1 cellular context compared by ENCODE assay signal in genomic region chr2:219002395-219003266, GRCh38.
TF ChIP-seq lines count a peak whose summit lies in the region.

No MANE protein-coding gene starts in this region.

TF ChIP-seq in HepG2, 621 proteins besides CTCF, POLR2A, EP300 and RAD21 (continued from another document and continues in another):
- TF ChIP-seq, protein P1, sequence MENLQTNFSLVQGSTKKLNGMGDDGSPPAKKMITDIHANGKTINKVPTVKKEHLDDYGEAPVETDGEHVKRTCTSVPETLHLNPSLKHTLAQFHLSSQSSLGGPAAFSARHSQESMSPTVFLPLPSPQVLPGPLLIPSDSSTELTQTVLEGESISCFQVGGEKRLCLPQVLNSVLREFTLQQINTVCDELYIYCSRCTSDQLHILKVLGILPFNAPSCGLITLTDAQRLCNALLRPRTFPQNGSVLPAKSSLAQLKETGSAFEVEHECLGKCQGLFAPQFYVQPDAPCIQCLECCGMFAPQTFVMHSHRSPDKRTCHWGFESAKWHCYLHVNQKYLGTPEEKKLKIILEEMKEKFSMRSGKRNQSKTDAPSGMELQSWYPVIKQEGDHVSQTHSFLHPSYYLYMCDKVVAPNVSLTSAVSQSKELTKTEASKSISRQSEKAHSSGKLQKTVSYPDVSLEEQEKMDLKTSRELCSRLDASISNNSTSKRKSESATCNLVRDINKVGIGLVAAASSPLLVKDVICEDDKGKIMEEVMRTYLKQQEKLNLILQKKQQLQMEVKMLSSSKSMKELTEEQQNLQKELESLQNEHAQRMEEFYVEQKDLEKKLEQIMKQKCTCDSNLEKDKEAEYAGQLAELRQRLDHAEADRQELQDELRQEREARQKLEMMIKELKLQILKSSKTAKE (CRISPR knock-in tag; IDR thresholded peaks at IDR 0.05; ENCODE audit: borderline replicate concordance) = no peak
- TF ChIP-seq, protein P2, sequence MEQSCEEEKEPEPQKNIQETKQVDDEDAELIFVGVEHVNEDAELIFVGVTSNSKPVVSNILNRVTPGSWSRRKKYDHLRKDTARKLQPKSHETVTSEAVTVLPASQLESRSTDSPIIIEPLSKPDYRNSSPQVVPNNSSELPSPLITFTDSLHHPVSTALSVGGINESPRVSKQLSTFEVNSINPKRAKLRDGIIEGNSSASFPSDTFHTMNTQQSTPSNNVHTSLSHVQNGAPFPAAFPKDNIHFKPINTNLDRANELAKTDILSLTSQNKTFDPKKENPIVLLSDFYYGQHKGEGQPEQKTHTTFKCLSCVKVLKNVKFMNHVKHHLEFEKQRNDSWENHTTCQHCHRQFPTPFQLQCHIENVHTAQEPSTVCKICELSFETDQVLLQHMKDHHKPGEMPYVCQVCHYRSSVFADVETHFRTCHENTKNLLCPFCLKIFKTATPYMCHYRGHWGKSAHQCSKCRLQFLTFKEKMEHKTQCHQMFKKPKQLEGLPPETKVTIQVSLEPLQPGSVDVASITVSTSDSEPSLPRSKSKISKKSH (CRISPR knock-in tag; IDR thresholded peaks at IDR 0.05; ENCODE audit: borderline replicate concordance) = no peak
- TF ChIP-seq STAT5B (CRISPR knock-in tag; IDR thresholded peaks at IDR 0.05) (no peak), DZIP1 (CRISPR knock-in tag; IDR thresholded peaks at IDR 0.05) (no peak), YY1 (IDR thresholded peaks at IDR 0.05; ENCODE audit: insufficient read depth, insufficient replicate concordance, low read depth, low read length) (no peak), HINFP (CRISPR knock-in tag; IDR thresholded peaks at IDR 0.05; ENCODE audit: low read depth) (0 out of 2 replicates have a peak, but pooled peaks have one; percentile 48), ZBTB7A (CRISPR knock-in tag; IDR thresholded peaks at IDR 0.05) (no peak), ZSCAN5A (CRISPR knock-in tag; IDR thresholded peaks at IDR 0.05; ENCODE audit: borderline replicate concordance) (no peak), JARID2 (CRISPR knock-in tag; IDR thresholded peaks at IDR 0.05; ENCODE audit: insufficient replicate concordance) (peak; percentile 17), ZNF275 (CRISPR knock-in tag; IDR thresholded peaks at IDR 0.05; ENCODE audit: borderline replicate concordance) (no peak), ZNF382 (CRISPR knock-in tag; IDR thresholded peaks at IDR 0.05; ENCODE audit: borderline replicate concordance) (no peak), SRSF4 (IDR thresholded peaks at IDR 0.05; ENCODE audit: low read depth, low read length, poor library complexity, severe bottlenecking) (no peak), ZNF441 (CRISPR knock-in tag; IDR thresholded peaks at IDR 0.05; ENCODE audit: borderline replicate concordance) (no peak), ZSCAN12 (CRISPR knock-in tag; IDR thresholded peaks at IDR 0.05) (no peak), ZNF160 (CRISPR knock-in tag; IDR thresholded peaks at IDR 0.05) (no peak), NPAS2 (CRISPR knock-in tag; IDR thresholded peaks at IDR 0.05; ENCODE audit: borderline replicate concordance) (no peak), ZBTB43 (CRISPR knock-in tag; conservative IDR thresholded peaks at IDR 0.05) (no peak), ZNF460 (CRISPR knock-in tag; IDR thresholded peaks at IDR 0.05; ENCODE audit: borderline replicate concordance) (no peak), ZNF543 (CRISPR knock-in tag; IDR thresholded peaks at IDR 0.05) (no peak), THAP7 (CRISPR knock-in tag; IDR thresholded peaks at IDR 0.05) (no peak), EZH2 (conservative IDR thresholded peaks at IDR 0.05; ENCODE audit: low read depth, low read length) (0 out of 2 replicates have a peak, but pooled peaks have one; percentile 7), ZFX (CRISPR knock-in tag; IDR thresholded peaks at IDR 0.05; ENCODE audit: low read depth) (peak; percentile 61), PHF5A (CRISPR knock-in tag; IDR thresholded peaks at IDR 0.05; ENCODE audit: low read depth, unreplicated experiment) (no peak), AFF4 (CRISPR knock-in tag; IDR thresholded peaks at IDR 0.05) (no peak), TEAD2 (CRISPR knock-in tag; IDR thresholded peaks at IDR 0.05) (no peak), ESRRA (CRISPR knock-in tag; IDR thresholded peaks at IDR 0.05; ENCODE audit: low read depth) (no peak), SP1 (IDR thresholded peaks at IDR 0.05) (no peak), SP1 (CRISPR knock-in tag; IDR thresholded peaks at IDR 0.05) (peak; percentile 29; the same call in 1 of the 2 replicates), NFE2 (CRISPR knock-in tag; IDR thresholded peaks at IDR 0.05) (no peak), CCDC6 (CRISPR knock-in tag; IDR thresholded peaks at IDR 0.05) (0 out of 2 replicates have a peak, but pooled peaks have one; percentile 42), CHCHD3 (CRISPR knock-in tag; IDR thresholded peaks at IDR 0.05) (0 out of 2 replicates have a peak, but pooled peaks have one; percentile 45), SRSF1 (optimal IDR thresholded peaks at IDR 0.05; ENCODE audit: low read depth, low read length) (no peak), ADNP (CRISPR knock-in tag; IDR thresholded peaks at IDR 0.05) (no peak)
- TF ChIP-seq, protein P3, sequence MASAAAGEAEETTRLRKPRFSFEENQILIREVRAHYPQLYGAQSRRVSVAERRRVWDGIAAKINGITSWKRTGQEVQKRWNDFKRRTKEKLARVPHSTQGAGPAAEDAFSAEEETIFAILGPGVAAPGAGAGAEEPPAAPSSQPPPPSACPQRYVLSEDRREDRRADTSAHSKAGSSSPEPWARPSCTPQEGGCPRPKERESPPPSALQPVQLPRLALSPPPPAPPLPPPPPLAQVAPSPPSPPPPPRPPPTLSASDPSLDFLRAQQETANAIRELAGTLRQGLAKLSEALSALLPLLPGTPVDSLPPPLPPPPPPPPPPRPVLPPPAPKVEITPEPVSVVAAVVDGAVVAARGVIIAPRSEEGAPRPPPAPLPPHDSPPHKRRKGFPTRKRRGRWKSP (CRISPR knock-in tag; IDR thresholded peaks at IDR 0.05) = peak; percentile 64; the same call in 1 of the 2 replicates
- TF ChIP-seq, protein P4, sequence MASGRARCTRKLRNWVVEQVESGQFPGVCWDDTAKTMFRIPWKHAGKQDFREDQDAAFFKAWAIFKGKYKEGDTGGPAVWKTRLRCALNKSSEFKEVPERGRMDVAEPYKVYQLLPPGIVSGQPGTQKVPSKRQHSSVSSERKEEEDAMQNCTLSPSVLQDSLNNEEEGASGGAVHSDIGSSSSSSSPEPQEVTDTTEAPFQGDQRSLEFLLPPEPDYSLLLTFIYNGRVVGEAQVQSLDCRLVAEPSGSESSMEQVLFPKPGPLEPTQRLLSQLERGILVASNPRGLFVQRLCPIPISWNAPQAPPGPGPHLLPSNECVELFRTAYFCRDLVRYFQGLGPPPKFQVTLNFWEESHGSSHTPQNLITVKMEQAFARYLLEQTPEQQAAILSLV (CRISPR knock-in tag; IDR thresholded peaks at IDR 0.05; ENCODE audit: borderline replicate concordance) = no peak
